In genomic region chr3:129348734-129349133, GRCh38 we compare ENCODE assay signal across 15 cellular contexts.
DNase-seq lines count a peak whose midpoint lies in the region; ATAC-seq and TF ChIP-seq lines count a peak whose summit lies in the region.
"Had no signal": no experiment of that assay in that cellular context is flagged by ENCODE, and none has a peak within 500 bp of the region (broad histone marks: within the 10 kb centered on the region; RNA-seq: fewer than 3 reads in every experiment).

No MANE protein-coding gene starts in this region.

- H3K4me3 ChIP-seq in heart left ventricle (no peak overlapping the region), gastrocnemius medialis (no peak overlapping the region), transverse colon (no peak overlapping the region)
- H3K4me3 ChIP-seq: SK-N-MC had no signal

- H3K36me3 ChIP-seq in heart left ventricle (no peaks in the 10 kb centered on the region), gastrocnemius medialis (no peaks in the 10 kb centered on the region), transverse colon (no peaks in the 10 kb centered on the region)

- no peak for TF ChIP-seq EP300 in transverse colon (IDR thresholded peaks at IDR 0.05; ENCODE audit: low read depth)

- no peak for TF ChIP-seq CTCF in heart left ventricle (IDR thresholded peaks at IDR 0.05)
- TF ChIP-seq CTCF in WTC11 (IDR thresholded peaks at IDR 0.05) = no peak
- TF ChIP-seq CTCF in gastrocnemius medialis (IDR thresholded peaks at IDR 0.05 in 4 of 5, conservative IDR thresholded peaks at IDR 0.05 in 1 of 5) = no peak
- no peak for TF ChIP-seq CTCF in transverse colon (IDR thresholded peaks at IDR 0.05)

- H3K27me3 ChIP-seq in heart left ventricle (peaks cover 0 to under 1% (median 0%) of the 10 kb centered on the region in 9 donors), gastrocnemius medialis (peaks cover 0 to 11% (median 4%) of the 10 kb centered on the region in 3 donors), transverse colon (peaks cover 11% of the 10 kb centered on the region)

- no peaks in the 10 kb centered on the region for H3K9me3 Mint-ChIP-seq in WTC11
- H3K9me3 Mint-ChIP-seq: H9 had no signal

- WGBS in heart left ventricle, 4 donors = 84 to 94% (median 92%) methylated on average over 3 of the region's 3 CpGs
- 80 to 97% methylated on average over 1 to 3 of the region's 3 CpGs for WGBS in transverse colon (ENCODE audit: low coverage in 1 of 2), 2 donors

- H3K27me3 Mint-ChIP-seq in WTC11 (ENCODE audit: low read depth) = no peaks in the 10 kb centered on the region

- intact Hi-C loops in heart left ventricle (cut with DNase I) (no loop called here), Right ventricle myocardium superior (cut with DNase I) (no loop called here), gastrocnemius medialis (cut with DNase I; ENCODE audit: low total_unique reads) (no loop called here), transverse colon (cut with DNase I; ENCODE audit: low total_unique reads) (no loop called here)

- H3K4me1 ChIP-seq in heart left ventricle (peaks cover 0 to 49% (median 34%) of the 10 kb centered on the region in 12 donors), gastrocnemius medialis (peaks cover 8 to 14% of the 10 kb centered on the region in 2 donors), transverse colon (peaks cover 4 to 8% (median 7%) of the 10 kb centered on the region in 4 donors)

- peak overlapping the region in 8 of 12 donors; percentile 12 to 67 (median 34) for H3K27ac ChIP-seq in heart left ventricle
- peak overlapping the region in 3 of 4 donors; percentile 34 to 53 (median 42) for H3K27ac ChIP-seq in gastrocnemius medialis
- no peak overlapping the region for H3K27ac ChIP-seq in transverse colon
- H3K27ac ChIP-seq: SK-N-MC had no signal

- CTCF ChIA-PET in WTC11 (lab: Charles Lee) = interaction anchor here (1.1 to 1.6 kb wide), 3 partner anchors 10 to 35 kb away, joined by 3 to 5 read pairs (median 3); no protein-coding TSS in a partner anchor

- ATAC-seq in heart left ventricle = no peak
- no peak for ATAC-seq in Right ventricle myocardium superior (ENCODE audit: poor library complexity)
- no peak for ATAC-seq in WTC11
- no peak for ATAC-seq in gastrocnemius medialis
- no peak for ATAC-seq in GM18519 (IDR thresholded peaks at IDR 0.05; ENCODE audit: low FRiP score, unreplicated experiment)
- no peak for ATAC-seq in GM18502 (IDR thresholded peaks at IDR 0.05; ENCODE audit: poor library complexity, unreplicated experiment)

- H3K9me3 ChIP-seq in heart left ventricle (no peaks in the 10 kb centered on the region), gastrocnemius medialis (no peaks in the 10 kb centered on the region), transverse colon (no peaks in the 10 kb centered on the region)

- H3K4me1 Mint-ChIP-seq in WTC11 = peaks cover 13% of the 10 kb centered on the region

- no peak overlapping the region for H3K4me3 Mint-ChIP-seq in WTC11
- H3K4me3 Mint-ChIP-seq: H9 had no signal

- TF ChIP-seq POLR2A in heart left ventricle (IDR thresholded peaks at IDR 0.05) (no peak), gastrocnemius medialis (IDR thresholded peaks at IDR 0.05) (no peak), transverse colon (IDR thresholded peaks at IDR 0.05) (no peak)

- POLR2A ChIA-PET in WTC11 (lab: Charles Lee) = no interaction called here

- in situ Hi-C loops in gastrocnemius medialis (cut with MboI; ENCODE audit: low sequenced_read_pairs in 4 of 4) = no loop called here
- in situ Hi-C loops in transverse colon (cut with MboI; ENCODE audit: low pct_ligation_motif_present in 1 of 4, low pct_unique_long_range_greater_than_20kb in 1 of 4, low sequenced_read_pairs in 3 of 4) = no loop called here

- DNase-seq in heart left ventricle (no peak), Right ventricle myocardium superior (no peak), NOMO-1 treated with DMSO at 0.1 percent for 48 hours (lab: John Stamatoyannopoulos, UW; ENCODE audit: unreplicated experiment) (peak; percentile 51), WTC11 (ENCODE audit: low spot score) (no peak), gastrocnemius medialis (no peak), transverse colon (no peak)
- DNase-seq: C1 segment of cervical spinal cord, COR-L47, H9, NCI-H1105 treated with DMSO at 0.1 percent for 48 hours, NCI-H187, NCI-H774 had no signal

- H3K27ac Mint-ChIP-seq in WTC11 = no peak overlapping the region
- H3K27ac Mint-ChIP-seq: H9 had no signal

- H3K36me3 Mint-ChIP-seq in WTC11 = no peaks in the 10 kb centered on the region

TF ChIP-seq in WTC11, 78 proteins besides CTCF, POLR2A, EP300 and RAD21:
- TF ChIP-seq CREM (CRISPR knock-in tag; IDR thresholded peaks at IDR 0.05) (no peak), ZNF121 (CRISPR knock-in tag; IDR thresholded peaks at IDR 0.05) (no peak), GTF2I (CRISPR knock-in tag; conservative IDR thresholded peaks at IDR 0.05) (peak; percentile 67), ESRRA (CRISPR knock-in tag; IDR thresholded peaks at IDR 0.05; ENCODE audit: borderline replicate concordance) (no peak)

Comparison
In these comparisons a context has a peak if more than half of its experiments do, and no peak if none do; other contexts are left out.
1. H3K27ac ChIP-seq: peak in heart left ventricle (8 of 12) and gastrocnemius medialis (3 of 4); none in transverse colon (0 of 4).